10 cellular contexts compared by ENCODE assay signal in genomic region chr11:64292458-64293254, GRCh38. TPM values are rescaled to one million over a fixed set of nuclear protein-coding genes. Genes with fewer than 3 reads are reported as not detected.
DNase-seq lines count a peak whose midpoint lies in the region; ATAC-seq, FAIRE-seq and TF ChIP-seq lines count a peak whose summit lies in the region.
"Had no signal": no experiment of that assay in that cellular context is flagged by ENCODE, and none has a peak within 500 bp of the region (broad histone marks: within the 10 kb centered on the region; RNA-seq: fewer than 3 reads in every experiment).

No MANE protein-coding gene starts in this region.

- H3K4me1 ChIP-seq in keratinocyte (ENCODE audit: control insufficient read depth, extremely low read depth, insufficient read depth, low read length) = peaks cover 6% of the 10 kb centered on the region

- POLR2A ChIA-PET in activated naive CD8-positive, alpha-beta T cell treated with anti-CD3 and anti-CD28 coated beads, Interleukin-2, amount 10 ng/mL, durations not matched to agents 7 days and 5 days (lab: Charles Lee) = interaction anchor here (0.5 to 1.2 kb wide), 3 partner anchors 21 to 56 kb away, joined by 3 to 6 read pairs (median 3); no protein-coding TSS in a partner anchor

- H3K9me1 ChIP-seq in keratinocyte (ENCODE audit: control insufficient read depth, extremely low read depth, insufficient read depth, low read length) = no peaks in the 10 kb centered on the region

- no peaks in the 10 kb centered on the region for H3K36me3 Mint-ChIP-seq in activated CD8-positive, alpha-beta memory T cell treated with anti-CD3 and anti-CD28 coated beads, Interleukin-2, amount 10 ng/mL, durations not matched to agents 7 days and 5 days
- H3K36me3 Mint-ChIP-seq in activated naive CD8-positive, alpha-beta T cell treated with anti-CD3 and anti-CD28 coated beads, Interleukin-2, amount 10 ng/mL, durations not matched to agents 7 days and 5 days = no peaks in the 10 kb centered on the region
- H3K36me3 Mint-ChIP-seq in stimulated activated naive B cell treated with anti-CD40 and anti-IgM and Interleukin-4, amounts not matched to agents 10 μg/mL and 1 μg/mL and 100 μg/mL, for 72 hours = peaks cover 3 to 15% of the 10 kb centered on the region in 2 donors

- H3K9me3 ChIP-seq in keratinocyte (ENCODE audit: control insufficient read depth, low read depth, low read length) = no peaks in the 10 kb centered on the region
- H3K9me3 ChIP-seq: neutrophil had no signal

- H3K36me3 ChIP-seq in keratinocyte (ENCODE audit: control insufficient read depth in 2 of 2, extremely low read depth in 1 of 2, insufficient read depth in 2 of 2, low read length in 2 of 2) = peaks cover 0 to 2% of the 10 kb centered on the region in 2 experiments
- H3K36me3 ChIP-seq: neutrophil had no signal

- dilution Hi-C loops in keratinocyte (cut with MboI; ENCODE audit: extremely low pct_ligation_motif_present, low sequenced_read_pairs) = no loop called here

- no peak for TF ChIP-seq CTCF in keratinocyte (optimal IDR thresholded peaks at IDR 0.05 in 1 of 3, IDR thresholded peaks at IDR 0.05 in 1 of 3, conservative IDR thresholded peaks at IDR 0.05 in 1 of 3; ENCODE audit: extremely low read depth in 1 of 3, insufficient read depth in 2 of 3, low read length in 3 of 3)

- H2AFZ ChIP-seq in keratinocyte (ENCODE audit: control insufficient read depth, low read length) = no peak overlapping the region

- H3K4me3 Mint-ChIP-seq in activated CD8-positive, alpha-beta memory T cell treated with anti-CD3 and anti-CD28 coated beads, Interleukin-2, amount 10 ng/mL, durations not matched to agents 7 days and 5 days = no peak overlapping the region
- peak overlapping the region; percentile 54 for H3K4me3 Mint-ChIP-seq in activated naive CD8-positive, alpha-beta T cell treated with anti-CD3 and anti-CD28 coated beads, Interleukin-2, amount 10 ng/mL, durations not matched to agents 7 days and 5 days
- H3K4me3 Mint-ChIP-seq in stimulated activated naive B cell treated with anti-CD40 and anti-IgM and Interleukin-4, amounts not matched to agents 10 μg/mL and 1 μg/mL and 100 μg/mL, for 72 hours = peak overlapping the region; percentile 79 to 81

- no peak for FAIRE-seq in keratinocyte (lab: Jason Lieb, UNC)

- CTCF ChIA-PET in activated CD8-positive, alpha-beta memory T cell treated with anti-CD3 and anti-CD28 coated beads, Interleukin-2, amount 10 ng/mL, durations not matched to agents 7 days and 5 days (lab: Charles Lee) = interaction anchor here (1.5 to 15.2 kb wide), 2 partner anchors 10 to 88 kb away, joined by 3 to 188 read pairs; partner anchors contain the start of genes CATSPERZ and ESRRA

- no peak overlapping the region for H3K27ac Mint-ChIP-seq in activated CD8-positive, alpha-beta memory T cell treated with anti-CD3 and anti-CD28 coated beads, Interleukin-2, amount 10 ng/mL, durations not matched to agents 7 days and 5 days
- no peak overlapping the region for H3K27ac Mint-ChIP-seq in activated naive CD8-positive, alpha-beta T cell treated with anti-CD3 and anti-CD28 coated beads, Interleukin-2, amount 10 ng/mL, durations not matched to agents 7 days and 5 days
- no peak overlapping the region for H3K27ac Mint-ChIP-seq in stimulated activated naive B cell treated with anti-CD40 and anti-IgM and Interleukin-4, amounts not matched to agents 10 μg/mL and 1 μg/mL and 100 μg/mL, for 72 hours

- peaks cover 63% of the 10 kb centered on the region for H3K27me3 Mint-ChIP-seq in activated CD8-positive, alpha-beta memory T cell treated with anti-CD3 and anti-CD28 coated beads, Interleukin-2, amount 10 ng/mL, durations not matched to agents 7 days and 5 days
- peaks cover 66% of the 10 kb centered on the region for H3K27me3 Mint-ChIP-seq in activated naive CD8-positive, alpha-beta T cell treated with anti-CD3 and anti-CD28 coated beads, Interleukin-2, amount 10 ng/mL, durations not matched to agents 7 days and 5 days
- peaks cover 48 to 54% of the 10 kb centered on the region in 2 donors for H3K27me3 Mint-ChIP-seq in stimulated activated naive B cell treated with anti-CD40 and anti-IgM and Interleukin-4, amounts not matched to agents 10 μg/mL and 1 μg/mL and 100 μg/mL, for 72 hours

- H3K27me3 ChIP-seq in keratinocyte (ENCODE audit: control insufficient read depth, extremely low read depth, insufficient read depth, low read length) = peaks cover 46% of the 10 kb centered on the region

- peak overlapping the region; percentile 8 to 34 (median 25) for H3K4me3 ChIP-seq in keratinocyte (ENCODE audit: control insufficient read depth in 2 of 3, extremely low read depth in 1 of 3, insufficient read depth in 2 of 3, low read depth in 1 of 3, low read length in 3 of 3)

- no peak for DNase-seq in activated CD8-positive, alpha-beta memory T cell treated with anti-CD3 and anti-CD28 coated beads, Interleukin-2, amount 10 ng/mL, durations not matched to agents 7 days and 5 days
- no peak for DNase-seq in activated CD8-positive, alpha-beta memory T cell treated with anti-CD3 and anti-CD28 coated beads, Interleukin-2, amount 50 U/mL, for 48 hours
- no peak for DNase-seq in activated naive CD8-positive, alpha-beta T cell treated with anti-CD3 and anti-CD28 coated beads, Interleukin-2, amount 10 ng/mL, durations not matched to agents 7 days and 5 days
- DNase-seq in keratinocyte (ENCODE audit: low read depth, low spot score) = no peak
- DNase-seq in stimulated activated naive B cell treated with anti-CD40 and anti-IgM and Interleukin-4, amounts not matched to agents 10 μg/mL and 1 μg/mL and 100 μg/mL, for 72 hours = no peak
- no peak for DNase-seq in NCI-H1105 treated with DMSO at 0.1 percent for 48 hours (lab: John Stamatoyannopoulos, UW)
- DNase-seq in NCI-H345 treated with DMSO at 0.1 percent for 48 hours (lab: John Stamatoyannopoulos, UW; ENCODE audit: unreplicated experiment) = no peak
- DNase-seq: activated CD4-positive, alpha-beta T cell treated with anti-CD3 and anti-CD28 coated beads, Interleukin-2, amount 50 U/mL, for 4 hours had no signal

- H3K4me1 Mint-ChIP-seq in activated CD8-positive, alpha-beta memory T cell treated with anti-CD3 and anti-CD28 coated beads, Interleukin-2, amount 10 ng/mL, durations not matched to agents 7 days and 5 days = peaks cover 1% of the 10 kb centered on the region
- peaks cover 2% of the 10 kb centered on the region for H3K4me1 Mint-ChIP-seq in activated naive CD8-positive, alpha-beta T cell treated with anti-CD3 and anti-CD28 coated beads, Interleukin-2, amount 10 ng/mL, durations not matched to agents 7 days and 5 days
- peaks cover 12 to 27% of the 10 kb centered on the region in 2 donors for H3K4me1 Mint-ChIP-seq in stimulated activated naive B cell treated with anti-CD40 and anti-IgM and Interleukin-4, amounts not matched to agents 10 μg/mL and 1 μg/mL and 100 μg/mL, for 72 hours

- no peak overlapping the region for H3K27ac ChIP-seq in keratinocyte (ENCODE audit: control insufficient read depth, insufficient read depth, low read length)
- H3K27ac ChIP-seq: neutrophil had no signal

- no peak overlapping the region for H3K9ac ChIP-seq in keratinocyte (ENCODE audit: control insufficient read depth, extremely low read depth, insufficient read depth, low read length)

- peak; percentile 20 for ATAC-seq in activated CD8-positive, alpha-beta memory T cell treated with anti-CD3 and anti-CD28 coated beads, Interleukin-2, amount 10 ng/mL, durations not matched to agents 7 days and 5 days
- no peak for ATAC-seq in activated naive CD8-positive, alpha-beta T cell treated with anti-CD3 and anti-CD28 coated beads, Interleukin-2, amount 10 ng/mL, durations not matched to agents 7 days and 5 days (ENCODE audit: low read depth)
- ATAC-seq in stimulated activated naive B cell treated with anti-CD40 and anti-IgM and Interleukin-4, amounts not matched to agents 10 μg/mL and 1 μg/mL and 100 μg/mL, for 72 hours (replicated peaks) = peak in 1 of 2 donors; percentile 39
- ATAC-seq in GM18861 (IDR thresholded peaks at IDR 0.05; ENCODE audit: unreplicated experiment) = no peak

- H3K79me2 ChIP-seq in keratinocyte (ENCODE audit: control insufficient read depth, insufficient read depth, low read length) = no peaks in the 10 kb centered on the region

- peak overlapping the region; percentile 48 for H3K4me2 ChIP-seq in keratinocyte (ENCODE audit: control insufficient read depth, extremely low read depth, insufficient read depth, low read depth, low read length)

- no peaks in the 10 kb centered on the region for H4K20me1 ChIP-seq in keratinocyte (ENCODE audit: control insufficient read depth, extremely low read depth, insufficient read depth, low read length)

- H3K9me3 Mint-ChIP-seq in activated CD8-positive, alpha-beta memory T cell treated with anti-CD3 and anti-CD28 coated beads, Interleukin-2, amount 10 ng/mL, durations not matched to agents 7 days and 5 days (ENCODE audit: low read depth) = no peaks in the 10 kb centered on the region
- H3K9me3 Mint-ChIP-seq in activated naive CD8-positive, alpha-beta T cell treated with anti-CD3 and anti-CD28 coated beads, Interleukin-2, amount 10 ng/mL, durations not matched to agents 7 days and 5 days = no peaks in the 10 kb centered on the region
- no peaks in the 10 kb centered on the region for H3K9me3 Mint-ChIP-seq in stimulated activated naive B cell treated with anti-CD40 and anti-IgM and Interleukin-4, amounts not matched to agents 10 μg/mL and 1 μg/mL and 100 μg/mL, for 72 hours

RNA-seq across cellular contexts. Expression of gene KCNK4, which starts 1.6 kb away (rescaled TPM):
- under 1 TPM in 1 of 2 experiments, not detected in 1; 0.29 TPM for total RNA-seq in activated CD8-positive, alpha-beta memory T cell treated with anti-CD3 and anti-CD28 coated beads, Interleukin-2, amount 10 ng/mL, durations not matched to agents 7 days and 5 days
- total RNA-seq in activated naive CD8-positive, alpha-beta T cell treated with anti-CD3 and anti-CD28 coated beads, Interleukin-2, amount 10 ng/mL, durations not matched to agents 7 days and 5 days = not detected
- not detected in 3 replicates for polyA plus RNA-seq in keratinocyte
- polyA plus RNA-seq in keratinocyte (2011; ENCODE audit: low read depth) = not detected
- not detected in 2 replicates for polyA plus RNA-seq in keratinocyte (2011; cell fraction: cytosol; rRNA removed)
- not detected in 2 replicates for polyA plus RNA-seq in keratinocyte (2011; cell fraction: nucleus; rRNA removed)
- not detected in 2 replicates for polyA plus RNA-seq in keratinocyte (2012; ENCODE audit: low replicate concordance)
- polyA minus RNA-seq in keratinocyte = not detected in 3 replicates
- polyA minus RNA-seq in keratinocyte (2011; cell fraction: cytosol; rRNA and poly(A)+ RNA removed) = not detected
- not detected in 2 replicates for polyA minus RNA-seq in keratinocyte (2011; cell fraction: nucleus; rRNA and poly(A)+ RNA removed)

RNA-seq across cellular contexts. Expression of gene GPR137, which starts 7.0 kb away (rescaled TPM):
- 10 to 100 TPM; 32.9 to 46.0 TPM for total RNA-seq in activated CD8-positive, alpha-beta memory T cell treated with anti-CD3 and anti-CD28 coated beads, Interleukin-2, amount 10 ng/mL, durations not matched to agents 7 days and 5 days
- total RNA-seq in activated naive CD8-positive, alpha-beta T cell treated with anti-CD3 and anti-CD28 coated beads, Interleukin-2, amount 10 ng/mL, durations not matched to agents 7 days and 5 days = 10 to 100 TPM; 31.3 to 32.7 TPM
- polyA plus RNA-seq in keratinocyte = 6.6 to 11.7 TPM (median 9.8 TPM) in 3 replicates
- 4.7 TPM for polyA plus RNA-seq in keratinocyte (2011; ENCODE audit: low read depth)
- polyA plus RNA-seq in keratinocyte (2011; cell fraction: cytosol; rRNA removed) = 5.3 and 11.7 TPM in 2 replicates
- polyA plus RNA-seq in keratinocyte (2011; cell fraction: nucleus; rRNA removed) = 20.5 and 27.1 TPM in 2 replicates
- polyA plus RNA-seq in keratinocyte (2012; ENCODE audit: low replicate concordance) = 18.2 TPM in 2 replicates
- polyA minus RNA-seq in keratinocyte = 7.4 to 25.6 TPM (median 8.6 TPM) in 3 replicates
- 13.2 TPM for polyA minus RNA-seq in keratinocyte (2011; cell fraction: cytosol; rRNA and poly(A)+ RNA removed)
- 6.0 and 9.9 TPM in 2 replicates for polyA minus RNA-seq in keratinocyte (2011; cell fraction: nucleus; rRNA and poly(A)+ RNA removed)

RNA-seq across cellular contexts. Expression of gene CATSPERZ, which starts 7.5 kb away (rescaled TPM):
- not detected for total RNA-seq in activated CD8-positive, alpha-beta memory T cell treated with anti-CD3 and anti-CD28 coated beads, Interleukin-2, amount 10 ng/mL, durations not matched to agents 7 days and 5 days
- not detected for total RNA-seq in activated naive CD8-positive, alpha-beta T cell treated with anti-CD3 and anti-CD28 coated beads, Interleukin-2, amount 10 ng/mL, durations not matched to agents 7 days and 5 days
- 0.17 to 0.29 TPM (median 0.19 TPM) in 3 replicates for polyA plus RNA-seq in keratinocyte
- not detected for polyA plus RNA-seq in keratinocyte (2011; ENCODE audit: low read depth)
- polyA plus RNA-seq in keratinocyte (2011; cell fraction: cytosol; rRNA removed) = 0.15 and 0.23 TPM in 2 replicates
- polyA plus RNA-seq in keratinocyte (2011; cell fraction: nucleus; rRNA removed) = not detected in 2 replicates
- polyA plus RNA-seq in keratinocyte (2012; ENCODE audit: low replicate concordance) = 0.28 TPM in 1 of 2 replicates, not detected in the other
- not detected in 3 replicates for polyA minus RNA-seq in keratinocyte
- polyA minus RNA-seq in keratinocyte (2011; cell fraction: cytosol; rRNA and poly(A)+ RNA removed) = not detected
- polyA minus RNA-seq in keratinocyte (2011; cell fraction: nucleus; rRNA and poly(A)+ RNA removed) = not detected in 2 replicates

RNA-seq across cellular contexts. Expression of gene BAD, which starts 8.2 kb away (rescaled TPM):
- 10 to 100 TPM; 35.6 to 36.1 TPM for total RNA-seq in activated CD8-positive, alpha-beta memory T cell treated with anti-CD3 and anti-CD28 coated beads, Interleukin-2, amount 10 ng/mL, durations not matched to agents 7 days and 5 days
- 10 to 100 TPM; 32.9 to 35.8 TPM for total RNA-seq in activated naive CD8-positive, alpha-beta T cell treated with anti-CD3 and anti-CD28 coated beads, Interleukin-2, amount 10 ng/mL, durations not matched to agents 7 days and 5 days
- 58.3 to 86.9 TPM (median 61.2 TPM) in 3 replicates for polyA plus RNA-seq in keratinocyte
- 14.9 TPM for polyA plus RNA-seq in keratinocyte (2011; ENCODE audit: low read depth)
- polyA plus RNA-seq in keratinocyte (2011; cell fraction: cytosol; rRNA removed) = 43.0 and 94.7 TPM in 2 replicates
- polyA plus RNA-seq in keratinocyte (2011; cell fraction: nucleus; rRNA removed) = 16.1 and 30.8 TPM in 2 replicates
- polyA plus RNA-seq in keratinocyte (2012; ENCODE audit: low replicate concordance) = 35.2 and 99.3 TPM in 2 replicates
- 15.8 to 31.5 TPM (median 22.1 TPM) in 3 replicates for polyA minus RNA-seq in keratinocyte
- 31.3 TPM for polyA minus RNA-seq in keratinocyte (2011; cell fraction: cytosol; rRNA and poly(A)+ RNA removed)
- 7.4 and 8.9 TPM in 2 replicates for polyA minus RNA-seq in keratinocyte (2011; cell fraction: nucleus; rRNA and poly(A)+ RNA removed)

RNA-seq across cellular contexts. Expression of gene ESRRA, which starts 12.7 kb away (rescaled TPM):
- 10 to 100 TPM; 46.6 to 54.0 TPM for total RNA-seq in activated CD8-positive, alpha-beta memory T cell treated with anti-CD3 and anti-CD28 coated beads, Interleukin-2, amount 10 ng/mL, durations not matched to agents 7 days and 5 days
- total RNA-seq in activated naive CD8-positive, alpha-beta T cell treated with anti-CD3 and anti-CD28 coated beads, Interleukin-2, amount 10 ng/mL, durations not matched to agents 7 days and 5 days = 10 to 100 TPM; 33.9 to 35.1 TPM
- polyA plus RNA-seq in keratinocyte = 20.8 to 33.9 TPM (median 25.9 TPM) in 3 replicates
- polyA plus RNA-seq in keratinocyte (2011; ENCODE audit: low read depth) = 6.2 TPM
- 13.5 and 32.9 TPM in 2 replicates for polyA plus RNA-seq in keratinocyte (2011; cell fraction: cytosol; rRNA removed)
- polyA plus RNA-seq in keratinocyte (2011; cell fraction: nucleus; rRNA removed) = 26.2 and 37.4 TPM in 2 replicates
- 31.4 and 31.7 TPM in 2 replicates for polyA plus RNA-seq in keratinocyte (2012; ENCODE audit: low replicate concordance)
- 9.4 to 20.5 TPM (median 17.5 TPM) in 3 replicates for polyA minus RNA-seq in keratinocyte
- polyA minus RNA-seq in keratinocyte (2011; cell fraction: cytosol; rRNA and poly(A)+ RNA removed) = 58.5 TPM
- polyA minus RNA-seq in keratinocyte (2011; cell fraction: nucleus; rRNA and poly(A)+ RNA removed) = 18.3 and 22.3 TPM in 2 replicates
